In the genomic region with DNA sequence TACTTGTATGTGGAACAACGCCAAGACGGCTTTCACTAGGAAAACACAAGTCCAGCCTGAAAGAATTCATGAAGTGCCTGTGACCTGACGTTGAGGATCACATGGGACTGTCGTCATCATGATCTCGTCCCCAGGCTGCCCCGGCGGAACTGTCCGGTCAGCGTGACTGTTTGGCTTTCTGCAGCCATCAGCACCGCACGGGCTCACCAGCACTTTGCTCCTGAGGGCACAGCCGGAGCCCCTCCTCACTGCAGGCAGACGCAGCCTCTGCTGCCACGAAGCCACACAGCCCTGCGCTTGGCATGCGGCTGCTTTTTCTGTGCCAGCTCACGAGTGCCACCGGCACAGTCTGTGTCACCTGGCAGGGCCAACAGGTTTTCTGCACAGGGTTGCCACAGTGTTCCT, we compare ENCODE assay signal across 8 cellular contexts. TPM values are rescaled to one million over a fixed set of nuclear protein-coding genes. Genes with fewer than 3 reads are reported as not detected.
DNase-seq lines count a peak whose midpoint lies in the region; ATAC-seq and TF ChIP-seq lines count a peak whose summit lies in the region.

No MANE protein-coding gene starts in this region.

- no peaks in the 10 kb centered on the region for H3K9me3 ChIP-seq in esophagus (ENCODE audit: control insufficient read depth in 2 of 2, insufficient read depth in 1 of 2, low read depth in 1 of 2, low read length in 1 of 2)
- H3K9me3 ChIP-seq in muscle layer of colon (ENCODE audit: low read length): no peaks in the 10 kb centered on the region
- no peaks in the 10 kb centered on the region for H3K9me3 ChIP-seq in PC-9 (ENCODE audit: insufficient read depth, low read depth)

- intact Hi-C loops in PC-9 (cut with micrococcal nuclease; ENCODE audit: unreplicated experiment): no loop called here

- no peaks in the 10 kb centered on the region for H3K27me3 ChIP-seq in esophagus (ENCODE audit: control insufficient read depth in 1 of 2, insufficient read depth in 2 of 2, low read length in 2 of 2)
- H3K27me3 ChIP-seq in muscle layer of colon (ENCODE audit: control insufficient read depth in 1 of 2, insufficient read depth in 2 of 2, low read length in 2 of 2): no peaks in the 10 kb centered on the region
- H3K27me3 ChIP-seq in PC-9 (ENCODE audit: insufficient read depth, low read depth): no peaks in the 10 kb centered on the region

- peaks cover 19% of the 10 kb centered on the region; the same call in 1 of the 2 replicates for H3F3A ChIP-seq in PC-9 (ENCODE audit: insufficient read depth, low read depth)

- POLR2A ChIA-PET in PC-9 (lab: Charles Lee; ENCODE audit: unreplicated experiment): no interaction called here

- H3K4me1 ChIP-seq in esophagus (ENCODE audit: control insufficient read depth in 2 of 2, insufficient read depth in 2 of 2, low read length in 1 of 2) (peaks cover 10 to 14% of the 10 kb centered on the region in 2 donors), muscle layer of colon (ENCODE audit: insufficient read depth, low read length) (peaks cover 26% of the 10 kb centered on the region), urinary bladder (ENCODE audit: insufficient read depth) (no peaks in the 10 kb centered on the region), PC-9 (replicated peaks; ENCODE audit: insufficient read depth) (no peaks in the 10 kb centered on the region)

- no peak overlapping the region for H2AFZ ChIP-seq in PC-9

- no peaks in the 10 kb centered on the region for H3K79me2 ChIP-seq in PC-9 (ENCODE audit: low read depth)

- BruUV-seq in PC-9 (replicated peaks; lab: Mats Ljungman, UMichigan): no TSS peak

- DNase-seq in NCI-H2029 (lab: John Stamatoyannopoulos, UW) (peak; percentile 74), NCI-H2029 treated with DMSO at 0.1 percent for 48 hours (lab: John Stamatoyannopoulos, UW) (no peak), PC-9 (no peak)

- no peak overlapping the region for H3K4me2 ChIP-seq in PC-9

- peak overlapping the region; percentile 23 for H3K9ac ChIP-seq in muscle layer of colon (ENCODE audit: low read length)

- H3K36me3 ChIP-seq in esophagus (ENCODE audit: control insufficient read depth in 2 of 2, insufficient read depth in 2 of 2, low read length in 1 of 2) (peaks cover 5 to 37% of the 10 kb centered on the region in 2 donors), muscle layer of colon (ENCODE audit: insufficient read depth, low read length) (peaks cover 53% of the 10 kb centered on the region), urinary bladder (ENCODE audit: insufficient read depth) (peaks cover 5% of the 10 kb centered on the region), PC-9 (ENCODE audit: low read depth) (peaks cover 23% of the 10 kb centered on the region)

- 36 to 57% methylated on average over 18 of the region's 18 CpGs for WGBS in esophagus, 2 donors
- 54% methylated on average over 18 of the region's 18 CpGs for WGBS in urinary bladder

- no peak overlapping the region for H3K4me3 ChIP-seq in esophagus (ENCODE audit: low read depth in 1 of 2, low read length in 2 of 2)
- H3K4me3 ChIP-seq in muscle layer of colon (ENCODE audit: low read depth in 1 of 2, low read length in 2 of 2): peak overlapping the region in 1 of 2 donors; percentile 19
- H3K4me3 ChIP-seq in urinary bladder (ENCODE audit: low read depth, low read length): no peak overlapping the region
- no peak overlapping the region for H3K4me3 ChIP-seq in PC-9

- H3K27ac ChIP-seq in esophagus (ENCODE audit: low read depth in 2 of 2, low read length in 1 of 2) (peak overlapping the region; percentile 91 to 93), muscle layer of colon (ENCODE audit: low read depth, low read length) (peak overlapping the region; percentile 83), urinary bladder (ENCODE audit: low read depth) (peak overlapping the region; percentile 58), PC-9 (no peak overlapping the region)

- H4K20me1 ChIP-seq in PC-9 (ENCODE audit: insufficient read depth): no peaks in the 10 kb centered on the region

- no peak for TF ChIP-seq CTCF in PC-9 (conservative IDR thresholded peaks at IDR 0.05)

- no peaks in the 10 kb centered on the region for H3K9me2 ChIP-seq in PC-9 (ENCODE audit: insufficient read depth)

- CTCF ChIA-PET in PC-9 (lab: Charles Lee): interaction anchor here (0.5 kb wide), 1 partner anchor 378 kb away, joined by 6 read pairs; no protein-coding TSS in a partner anchor

- ATAC-seq in GM21390 (IDR thresholded peaks at IDR 0.05; ENCODE audit: unreplicated experiment) (no peak), HG02623 (IDR thresholded peaks at IDR 0.05; ENCODE audit: unreplicated experiment) (no peak)

RNA-seq across cellular contexts. Expression of a gene that starts 9.4 kb away (rescaled TPM):
- polyA plus RNA-seq in esophagus: 10 to 100 TPM; 43.2 to 44.5 TPM
- 11.6 TPM for total RNA-seq in urinary bladder
- 42.4 TPM for polyA plus RNA-seq in urinary bladder
- total RNA-seq in PC-9 (2021): 120 and 166 TPM in 2 replicates

RNA-seq across cellular contexts. Expression of a gene that starts 34.7 kb away (rescaled TPM):
- polyA plus RNA-seq in esophagus (10 to 100 TPM; 54.7 to 91.6 TPM), urinary bladder (103 TPM)
- total RNA-seq in urinary bladder (238 TPM), PC-9 (2021) (245 and 272 TPM in 2 replicates)
